In the genomic region with DNA sequence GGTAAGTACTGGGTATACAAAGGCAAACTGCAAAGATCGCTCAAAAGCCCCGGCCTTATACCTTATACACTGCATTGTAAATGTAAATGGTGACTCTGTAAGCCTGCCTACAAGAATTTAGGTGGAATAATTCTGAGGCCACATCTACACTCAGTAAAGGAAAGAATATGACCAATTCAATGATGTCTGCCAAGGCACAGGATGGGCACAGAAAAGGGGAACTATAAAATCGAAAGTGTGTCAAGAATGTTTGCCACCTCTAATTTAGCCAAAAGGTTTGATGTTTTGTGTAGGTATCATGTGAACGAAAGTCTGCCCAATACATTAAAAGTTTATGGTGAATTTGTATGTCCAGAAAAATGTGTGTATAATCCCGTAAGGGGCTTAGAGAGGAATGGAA, we compare ENCODE assay signal across 19 cellular contexts.
DNase-seq lines count a peak whose midpoint lies in the region; ATAC-seq and TF ChIP-seq lines count a peak whose summit lies in the region.
"Had no signal": no experiment of that assay in that cellular context is flagged by ENCODE, and none has a peak within 500 bp of the region (broad histone marks: within the 10 kb centered on the region; RNA-seq: fewer than 3 reads in every experiment).

No MANE protein-coding gene starts in this region.

- H3K27ac ChIP-seq in spleen = peak overlapping the region; percentile 4 to 75 (median 48)
- H3K27ac ChIP-seq in mesenchymal stem cell (ENCODE audit: low read length, poor library complexity, severe bottlenecking) = no peak overlapping the region
- H3K27ac ChIP-seq: A549, body of pancreas, KMS-11, ovary had no signal

- H3K4me1 ChIP-seq in spleen = peaks cover 7 to 92% (median 34%) of the 10 kb centered on the region in 6 donors
- H3K4me1 ChIP-seq in mesenchymal stem cell (ENCODE audit: control insufficient read depth, insufficient read depth, low read depth, low read length) = peaks cover 2% of the 10 kb centered on the region
- H3K4me1 ChIP-seq: A549, body of pancreas, Peyer's patch had no signal

- H2BK12ac ChIP-seq in mesenchymal stem cell (ENCODE audit: low read length in 2 of 2) = no peak overlapping the region

- no peak overlapping the region for H3K14ac ChIP-seq in mesenchymal stem cell (ENCODE audit: low read length in 2 of 2)

- no peak overlapping the region for H4K91ac ChIP-seq in mesenchymal stem cell (ENCODE audit: low read length)

- peaks cover 15% of the 10 kb centered on the region for H3K36me3 Mint-ChIP-seq in activated CD4-positive, alpha-beta T cell treated with anti-CD3 and anti-CD28 coated beads, Interleukin-2, amount 10 ng/mL, durations not matched to agents 24 days and 14 days (ENCODE audit: low read depth)
- peaks cover 36% of the 10 kb centered on the region for H3K36me3 Mint-ChIP-seq in activated T-helper 2 cell treated with anti-CD3 and anti-CD28 coated beads, Interferon-gamma antibody, Interleukin-2, Interleukin-4, amounts not matched to agents 10 μg/mL and 5 μg/mL and 100 μg/mL, durations not matched to agents 14 hours and 24 hours and 36 hours (ENCODE audit: low read depth)

- H3K18ac ChIP-seq in mesenchymal stem cell (ENCODE audit: low read depth in 1 of 2, low read length in 2 of 2) = no peak overlapping the region

- peaks cover 0 to 25% (median 0%) of the 10 kb centered on the region in 6 donors for H3K36me3 ChIP-seq in spleen
- H3K36me3 ChIP-seq in mesenchymal stem cell (ENCODE audit: control insufficient read depth in 1 of 2, insufficient read depth in 2 of 2, low read depth in 1 of 2, low read length in 2 of 2) = peaks cover 0 to 24% of the 10 kb centered on the region in 2 experiments
- H3K36me3 ChIP-seq: ovary had no signal

- H3K27ac Mint-ChIP-seq in activated CD4-positive, alpha-beta T cell treated with anti-CD3 and anti-CD28 coated beads, Interleukin-2, amount 10 ng/mL, durations not matched to agents 24 days and 14 days = peak overlapping the region; percentile 64
- H3K27ac Mint-ChIP-seq in activated T-helper 2 cell treated with anti-CD3 and anti-CD28 coated beads, Interferon-gamma antibody, Interleukin-2, Interleukin-4, amounts not matched to agents 10 μg/mL and 5 μg/mL and 100 μg/mL, durations not matched to agents 14 hours and 24 hours and 36 hours = peak overlapping the region; percentile 91
- H3K27ac Mint-ChIP-seq: GM23338 had no signal

- H3K4ac ChIP-seq in mesenchymal stem cell (ENCODE audit: low read depth in 1 of 2, low read length in 2 of 2) = no peak overlapping the region

- no peak overlapping the region for H3K23ac ChIP-seq in mesenchymal stem cell (ENCODE audit: low read length in 2 of 2)

- H3K27me3 ChIP-seq in spleen (replicated peaks in 1 of 7) (no peaks in the 10 kb centered on the region), mesenchymal stem cell (ENCODE audit: control insufficient read depth in 1 of 2, insufficient read depth in 1 of 2, low read length in 2 of 2) (no peaks in the 10 kb centered on the region)
- H3K27me3 ChIP-seq: body of pancreas, ovary, Peyer's patch had no signal

- peaks cover 0 to 9% (median 0%) of the 10 kb centered on the region in 8 donors for H3K9me3 ChIP-seq in spleen
- H3K9me3 ChIP-seq in mesenchymal stem cell (ENCODE audit: control insufficient read depth, low read length) = peaks cover 10% of the 10 kb centered on the region
- H3K9me3 ChIP-seq: body of pancreas, ovary had no signal

- no peak overlapping the region for H4K8ac ChIP-seq in mesenchymal stem cell (ENCODE audit: low read length)

- peaks cover 44% of the 10 kb centered on the region for H3K4me1 Mint-ChIP-seq in activated CD4-positive, alpha-beta T cell treated with anti-CD3 and anti-CD28 coated beads, Interleukin-2, amount 10 ng/mL, durations not matched to agents 24 days and 14 days
- H3K4me1 Mint-ChIP-seq in activated T-helper 2 cell treated with anti-CD3 and anti-CD28 coated beads, Interferon-gamma antibody, Interleukin-2, Interleukin-4, amounts not matched to agents 10 μg/mL and 5 μg/mL and 100 μg/mL, durations not matched to agents 14 hours and 24 hours and 36 hours (ENCODE audit: low read depth) = peaks cover 71% of the 10 kb centered on the region

- 45 to 75% (median 63%) methylated on average over 5 of the region's 5 CpGs for WGBS in spleen, 5 donors
- WGBS in mesenchymal stem cell = 82% methylated on average over 3 of the region's 5 CpGs

- H3K27me3 Mint-ChIP-seq in activated CD4-positive, alpha-beta T cell treated with anti-CD3 and anti-CD28 coated beads, Interleukin-2, amount 10 ng/mL, durations not matched to agents 24 days and 14 days = no peaks in the 10 kb centered on the region
- H3K27me3 Mint-ChIP-seq in activated T-helper 2 cell treated with anti-CD3 and anti-CD28 coated beads, Interferon-gamma antibody, Interleukin-2, Interleukin-4, amounts not matched to agents 10 μg/mL and 5 μg/mL and 100 μg/mL, durations not matched to agents 14 hours and 24 hours and 36 hours (ENCODE audit: low read depth) = no peaks in the 10 kb centered on the region

- H3K4me2 ChIP-seq in mesenchymal stem cell (ENCODE audit: low read length, poor library complexity, severe bottlenecking) = no peak overlapping the region
- H3K4me2 ChIP-seq: A549, GM23338, KMS-11 had no signal

- peak overlapping the region; percentile 42 for H3K4me3 Mint-ChIP-seq in activated CD4-positive, alpha-beta T cell treated with anti-CD3 and anti-CD28 coated beads, Interleukin-2, amount 10 ng/mL, durations not matched to agents 24 days and 14 days
- H3K4me3 Mint-ChIP-seq in activated T-helper 2 cell treated with anti-CD3 and anti-CD28 coated beads, Interferon-gamma antibody, Interleukin-2, Interleukin-4, amounts not matched to agents 10 μg/mL and 5 μg/mL and 100 μg/mL, durations not matched to agents 14 hours and 24 hours and 36 hours (ENCODE audit: low read depth) = peak overlapping the region; percentile 71
- H3K4me3 Mint-ChIP-seq: GM23338 had no signal

- H2BK15ac ChIP-seq in mesenchymal stem cell (ENCODE audit: low read depth, poor library complexity, severe bottlenecking) = no peak overlapping the region

- no peak for TF ChIP-seq POLR2A in spleen (IDR thresholded peaks at IDR 0.05)

- peaks cover 31% of the 10 kb centered on the region for H3K79me1 ChIP-seq in mesenchymal stem cell (replicated peaks; ENCODE audit: low read length, poor library complexity, severe bottlenecking)

- H2BK120ac ChIP-seq in mesenchymal stem cell (ENCODE audit: low read depth, low read length) = no peak overlapping the region

- H3K9me3 Mint-ChIP-seq in activated CD4-positive, alpha-beta T cell treated with anti-CD3 and anti-CD28 coated beads, Interleukin-2, amount 10 ng/mL, durations not matched to agents 24 days and 14 days = peaks cover 14% of the 10 kb centered on the region
- H3K9me3 Mint-ChIP-seq in activated T-helper 2 cell treated with anti-CD3 and anti-CD28 coated beads, Interferon-gamma antibody, Interleukin-2, Interleukin-4, amounts not matched to agents 10 μg/mL and 5 μg/mL and 100 μg/mL, durations not matched to agents 14 hours and 24 hours and 36 hours = peaks cover 16% of the 10 kb centered on the region

- no peak overlapping the region for H3K9ac ChIP-seq in mesenchymal stem cell (ENCODE audit: low read length)
- H3K9ac ChIP-seq: KMS-11 had no signal

- H2BK5ac ChIP-seq in mesenchymal stem cell (ENCODE audit: low read depth, low read length, poor library complexity, severe bottlenecking) = no peak overlapping the region

- TF ChIP-seq CTCF in spleen (IDR thresholded peaks at IDR 0.05 in 8 of 11, conservative IDR thresholded peaks at IDR 0.05 in 3 of 11) = no peak
- TF ChIP-seq CTCF in omental fat pad (IDR thresholded peaks at IDR 0.05) = no peak

- no peak overlapping the region for H2AFZ ChIP-seq in mesenchymal stem cell (ENCODE audit: low read depth, low read length)
- H2AFZ ChIP-seq: GM23338 had no signal

- intact Hi-C loops in activated CD4-positive, alpha-beta T cell treated with anti-CD3 and anti-CD28 coated beads, Interleukin-2, amount 10 ng/mL, durations not matched to agents 24 days and 14 days (cut with micrococcal nuclease) = no loop called here
- intact Hi-C loops in activated T-helper 2 cell treated with anti-CD3 and anti-CD28 coated beads, Interferon-gamma antibody, Interleukin-2, Interleukin-4, amounts not matched to agents 10 μg/mL and 5 μg/mL and 100 μg/mL, durations not matched to agents 14 hours and 24 hours and 36 hours (cut with micrococcal nuclease) = loop anchor here (5.0 kb wide), 2 partner anchors 260 to 425 kb away; no protein-coding TSS in a partner anchor
- intact Hi-C loops in spleen (cut with DNase I; ENCODE audit: low total_unique reads) = no loop called here

- DNase-seq in activated CD4-positive, alpha-beta T cell treated with anti-CD3 and anti-CD28 coated beads, Interleukin-2, amount 10 ng/mL, durations not matched to agents 24 days and 14 days = no peak
- no peak for DNase-seq in activated CD4-positive, alpha-beta T cell treated with anti-CD3 and anti-CD28 coated beads for 4 hours
- peak; percentile 37 to 55 for DNase-seq in Kasumi-1 (lab: John Stamatoyannopoulos, UW)
- DNase-seq in activated T-helper 2 cell treated with anti-CD3 and anti-CD28 coated beads, Interferon-gamma antibody, Interleukin-2, Interleukin-4, amounts not matched to agents 10 μg/mL and 5 μg/mL and 100 μg/mL, durations not matched to agents 14 hours and 24 hours and 36 hours (ENCODE audit: low spot score) = no peak
- DNase-seq in spleen = no peak
- DNase-seq in omental fat pad (ENCODE audit: low spot score) = no peak
- no peak for DNase-seq in mesenchymal stem cell
- DNase-seq: body of pancreas, EL, NCI-H187, NCI-H510A, ovary, Peyer's patch, SW 1271, trophoblast cell had no signal

- ATAC-seq in omental fat pad (ENCODE audit: low FRiP score) = no peak
- ATAC-seq in HG03520 (IDR thresholded peaks at IDR 0.05; ENCODE audit: unreplicated experiment) = no peak
- ATAC-seq: A549, body of pancreas, GM23338 had no signal

- H2AK5ac ChIP-seq in mesenchymal stem cell (ENCODE audit: low read length, severe bottlenecking) = no peak overlapping the region

- H3K4me3 ChIP-seq in spleen (peak overlapping the region in 1 of 8 donors; percentile 18), mesenchymal stem cell (ENCODE audit: insufficient read depth in 1 of 2, low read depth in 1 of 2, low read length in 2 of 2) (no peak overlapping the region)
- H3K4me3 ChIP-seq: A549, body of pancreas, GM23338, ovary, Peyer's patch had no signal

Comparison
In these comparisons a context has a peak if more than half of its experiments do, and no peak if none do; other contexts are left out.
1. DNase-seq: peak in Kasumi-1 (2 of 2); none in activated CD4-positive, alpha-beta T cell treated with anti-CD3 and anti-CD28 coated beads, Interleukin-2, amount 10 ng/mL, durations not matched to agents 24 days and 14 days (single experiment), activated CD4-positive, alpha-beta T cell treated with anti-CD3 and anti-CD28 coated beads for 4 hours (0 of 2), activated T-helper 2 cell treated with anti-CD3 and anti-CD28 coated beads, Interferon-gamma antibody, Interleukin-2, Interleukin-4, amounts not matched to agents 10 μg/mL and 5 μg/mL and 100 μg/mL, durations not matched to agents 14 hours and 24 hours and 36 hours (single experiment), spleen (single experiment), omental fat pad (single experiment) and mesenchymal stem cell (single experiment).